In genomic region chr5:2128696-2129340, GRCh38 we compare ENCODE assay signal across 17 cellular contexts.
"Had no signal": no experiment of that assay in that cellular context is flagged by ENCODE, and none has a peak within 500 bp of the region (broad histone marks: within the 10 kb centered on the region; RNA-seq: fewer than 3 reads in every experiment).

No MANE protein-coding gene starts in this region.

- H3K27ac ChIP-seq: coronary artery, gastrocnemius medialis, skin epidermis, upper lobe of left lung had no signal

- H3K27me3 ChIP-seq: upper lobe of left lung had no signal

- H3K4me3 Mint-ChIP-seq: activated CD4-positive, alpha-beta T cell treated with anti-CD3 and anti-CD28 coated beads, Interleukin-2, amount 10 ng/mL, durations not matched to agents 7 days and 5 days; activated T-cell treated with anti-CD3 and anti-CD28 coated beads, Interleukin-2, amount 50 U/mL, for 72 hours; naive thymus-derived CD8-positive, alpha-beta T cell; stimulated activated naive CD8-positive, alpha-beta T cell treated with anti-CD3 and anti-CD28 coated beads, Interleukin-15, Interleukin-2, amounts not matched to agents 100 ng/mL and 50 ng/mL, for 24 hours had no signal

- H3K27me3 Mint-ChIP-seq: activated CD4-positive, alpha-beta T cell treated with anti-CD3 and anti-CD28 coated beads, Interleukin-2, amount 10 ng/mL, durations not matched to agents 7 days and 5 days had no signal

- H3K9me3 Mint-ChIP-seq: activated CD4-positive, alpha-beta T cell treated with anti-CD3 and anti-CD28 coated beads, Interleukin-2, amount 10 ng/mL, durations not matched to agents 7 days and 5 days; activated T-cell treated with anti-CD3 and anti-CD28 coated beads, Interleukin-2, amount 50 U/mL, for 72 hours; stimulated activated naive CD8-positive, alpha-beta T cell treated with anti-CD3 and anti-CD28 coated beads, Interleukin-15, Interleukin-2, amounts not matched to agents 100 ng/mL and 50 ng/mL, for 24 hours had no signal

- H3K27ac Mint-ChIP-seq: activated CD4-positive, alpha-beta T cell treated with anti-CD3 and anti-CD28 coated beads, Interleukin-2, amount 10 ng/mL, durations not matched to agents 7 days and 5 days; activated T-cell treated with anti-CD3 and anti-CD28 coated beads, Interleukin-2, amount 50 U/mL, for 72 hours; naive thymus-derived CD8-positive, alpha-beta T cell; progenitor cell of endocrine pancreas; stimulated activated naive CD8-positive, alpha-beta T cell treated with anti-CD3 and anti-CD28 coated beads, Interleukin-15, Interleukin-2, amounts not matched to agents 100 ng/mL and 50 ng/mL, for 24 hours had no signal

- H3K9me3 ChIP-seq: gastrocnemius medialis, upper lobe of left lung had no signal

- H3K36me3 Mint-ChIP-seq: naive thymus-derived CD8-positive, alpha-beta T cell had no signal

- DNase-seq: activated CD4-positive, alpha-beta T cell treated with anti-CD3 and anti-CD28 coated beads, Interleukin-2, amount 10 ng/mL, durations not matched to agents 7 days and 5 days; activated effector memory CD4-positive, alpha-beta T cell treated with anti-CD3 and anti-CD28 coated beads, Interleukin-2, amount 50 U/mL, for 16 hours; activated naive CD4-positive, alpha-beta T cell treated with anti-CD3 and anti-CD28 coated beads, Interleukin-2, amount 50 U/mL, for 16 hours; activated T-cell treated with anti-CD3 and anti-CD28 coated beads, Interleukin-2, amount 50 U/mL, for 72 hours; aorta; effector CD4-positive, alpha-beta T cell; gastrocnemius medialis; mesenchymal stem cell; naive thymus-derived CD8-positive, alpha-beta T cell; T1000; upper lobe of left lung had no signal

- H3K36me3 ChIP-seq: gastrocnemius medialis, upper lobe of left lung had no signal

- H3K4me3 ChIP-seq: coronary artery, skin epidermis, upper lobe of left lung had no signal

- H3K4me1 ChIP-seq: gastrocnemius medialis, upper lobe of left lung had no signal

- ATAC-seq: activated CD4-positive, CD25-positive, alpha-beta regulatory T cell treated with anti-CD3 and anti-CD28 coated beads, Interleukin-2, amount 50 U/mL, for 24 hours; activated T-cell treated with anti-CD3 and anti-CD28 coated beads, Interleukin-2, amount 50 U/mL, for 72 hours; esophagus mucosa; gastrocnemius medialis; naive thymus-derived CD8-positive, alpha-beta T cell had no signal

- H3K4me1 Mint-ChIP-seq: activated CD4-positive, alpha-beta T cell treated with anti-CD3 and anti-CD28 coated beads, Interleukin-2, amount 10 ng/mL, durations not matched to agents 7 days and 5 days had no signal
